2 cellular contexts compared by ENCODE assay signal in genomic region chr2:20040489-20041172, GRCh38.
TF ChIP-seq lines count a peak whose summit lies in the region.

No MANE protein-coding gene starts in this region.

TF ChIP-seq in HCT116, 20 proteins besides CTCF, POLR2A, EP300 and RAD21:
- TF ChIP-seq ATF3 (IDR thresholded peaks at IDR 0.05) (peak; percentile 33; the same call in 1 of the 2 replicates), MAX (IDR thresholded peaks at IDR 0.05) (no peak), JUND (IDR thresholded peaks at IDR 0.05) (peak; percentile 19; the same call in 1 of the 2 replicates), FOSL1 (IDR thresholded peaks at IDR 0.05; ENCODE audit: low read depth) (peak; percentile 51)

TF ChIP-seq in SK-N-SH, 30 proteins besides CTCF, POLR2A, EP300 and RAD21:
- peak; percentile 76; the same call in 1 of the 2 replicates for TF ChIP-seq FOSL2 (IDR thresholded peaks at IDR 0.05; ENCODE audit: borderline replicate concordance, low read depth)
- no peak for TF ChIP-seq MXI1 (IDR thresholded peaks at IDR 0.05; ENCODE audit: low read depth, low read length)
- no peak for TF ChIP-seq FOXM1 (IDR thresholded peaks at IDR 0.05; ENCODE audit: low read depth)
- peak; percentile 46; the same call in 1 of the 2 replicates for TF ChIP-seq PBX3 (IDR thresholded peaks at IDR 0.05)
- TF ChIP-seq USF1 (IDR thresholded peaks at IDR 0.05; ENCODE audit: borderline replicate concordance, low read depth), result no peak
- no peak for TF ChIP-seq TAF1 (IDR thresholded peaks at IDR 0.05; ENCODE audit: borderline replicate concordance, low read depth, low read length)
- TF ChIP-seq USF2 (IDR thresholded peaks at IDR 0.05; ENCODE audit: borderline replicate concordance, low read depth, low read length), result no peak
- TF ChIP-seq MEF2A (IDR thresholded peaks at IDR 0.05; ENCODE audit: borderline replicate concordance, low read depth), result no peak
- TF ChIP-seq CHD2 (IDR thresholded peaks at IDR 0.05; ENCODE audit: low read length, partially characterized antibody), result no peak
- peak; percentile 62; the same call in 1 of the 2 replicates for TF ChIP-seq JUND (IDR thresholded peaks at IDR 0.05)
- TF ChIP-seq TCF12 (IDR thresholded peaks at IDR 0.05), result peak; percentile 49; the same call in 1 of the 2 replicates
- TF ChIP-seq REST (IDR thresholded peaks at IDR 0.05; ENCODE audit: low read depth, low read length), result no peak
- TF ChIP-seq SMC3 (IDR thresholded peaks at IDR 0.05; ENCODE audit: low read depth, low read length), result no peak
TF ChIP-seq in SK-N-SH: peak in this region for 4.
